In genomic region chr1:7440154-7440553, GRCh38 we compare ENCODE assay signal across 25 cellular contexts.
"Had no signal": no experiment of that assay in that cellular context is flagged by ENCODE, and none has a peak within 500 bp of the region (broad histone marks: within the 10 kb centered on the region; RNA-seq: fewer than 3 reads in every experiment).

No MANE protein-coding gene starts in this region.

- H2AFZ ChIP-seq: neural progenitor cell, parathyroid adenoma had no signal

- FAIRE-seq: small intestine, urothelium cell line had no signal

- H3K36me3 ChIP-seq: neural progenitor cell, neutrophil, ovary, right lobe of liver, sigmoid colon, stomach, thoracic aorta, thyroid gland, tibial nerve, upper lobe of left lung, vagina had no signal

- H3K79me2 ChIP-seq: parathyroid adenoma had no signal

- H3K4me2 ChIP-seq: neural progenitor cell had no signal

- DNase-seq: naive thymus-derived CD4-positive, alpha-beta T cell; natural killer cell; nucleus accumbens; ovary; psoas muscle; right lobe of liver; sigmoid colon; small intestine; stimulated activated CD4-positive, alpha-beta T cell treated with anti-CD3 and anti-CD28 coated beads, Interleukin-15, amount 100 ng/mL, for 24 hours; stimulated activated CD4-positive, alpha-beta T cell treated with anti-CD3 and anti-CD28 coated beads, Interleukin-2, amount 100 ng/mL, for 24 hours; stimulated activated CD4-positive, alpha-beta T cell treated with anti-CD3 and anti-CD28 coated beads, Interleukin-2, amount 100 ng/mL, for 48 hours; stimulated activated CD4-positive, alpha-beta T cell treated with anti-CD3 and anti-CD28 coated beads, Interleukin-4, amount 100 ng/mL, for 24 hours; stimulated activated naive B cell treated with anti-CD40 and anti-IgM and Interleukin-4, amounts not matched to agents 10 μg/mL and 1 μg/mL and 100 μg/mL, for 72 hours; stimulated activated naive CD4-positive, alpha-beta T cell treated with Interleukin-2 at 50 U/mL for 16 hours; stomach; thyroid gland; upper lobe of left lung had no signal

- H3K27me3 ChIP-seq: neural progenitor cell, neutrophil, ovary, right lobe of liver, sigmoid colon, stomach, thyroid gland, tibial nerve, upper lobe of left lung, vagina had no signal

- H3K27ac ChIP-seq: neural progenitor cell, neutrophil, ovary, parathyroid adenoma, psoas muscle, right lobe of liver, sigmoid colon, stomach, thoracic aorta, thyroid gland, tibial nerve, upper lobe of left lung, vagina had no signal

- ATAC-seq: natural killer cell; psoas muscle; right cardiac atrium; right lobe of liver; stimulated activated naive B cell treated with anti-CD40 and anti-IgM and Interleukin-4, amounts not matched to agents 10 μg/mL and 1 μg/mL and 100 μg/mL, for 72 hours had no signal

- H3K9ac ChIP-seq: neural progenitor cell, parathyroid adenoma had no signal

- H3K4me1 ChIP-seq: neural progenitor cell, parathyroid adenoma, psoas muscle, right lobe of liver, sigmoid colon, stomach, thyroid gland, tibial nerve, upper lobe of left lung, vagina had no signal

- H3K9me3 ChIP-seq: neutrophil, ovary, psoas muscle, right lobe of liver, sigmoid colon, stomach, thoracic aorta, thyroid gland, tibial nerve, upper lobe of left lung, vagina had no signal

- H3K4me3 ChIP-seq: neural progenitor cell, ovary, psoas muscle, right lobe of liver, sigmoid colon, stomach, thoracic aorta, thyroid gland, tibial nerve, upper lobe of left lung, vagina had no signal
